Comparison of ENCODE assay signal across 2 cellular contexts in genomic region chr9:135216666-135217431, GRCh38.
TF ChIP-seq lines count a peak whose summit lies in the region.

No MANE protein-coding gene starts in this region.

TF ChIP-seq in HEK293, 187 proteins besides CTCF, POLR2A, EP300 and RAD21 (continued from another document and continues in another):
- TF ChIP-seq ZNF518A (tag by site-specific recombination; conservative IDR thresholded peaks at IDR 0.05; ENCODE audit: low read depth) (no peak), TRIM28 (IDR thresholded peaks at IDR 0.05; ENCODE audit: borderline replicate concordance, low read length) (peak; percentile 14; the same call in 1 of the 2 replicates), ZNF146 (tag by site-specific recombination; IDR thresholded peaks at IDR 0.05) (no peak), ZBTB17 (tag by site-specific recombination; IDR thresholded peaks at IDR 0.05) (peak; percentile 39; the same call in 1 of the 2 replicates), SETDB1 (IDR thresholded peaks at IDR 0.05; ENCODE audit: insufficient read length, low read length) (peak; percentile 78), ZNF121 (tag by site-specific recombination; IDR thresholded peaks at IDR 0.05) (no peak), BCL11B (tag by site-specific recombination; IDR thresholded peaks at IDR 0.05; ENCODE audit: low read depth) (no peak), ZNF335 (tag by site-specific recombination; conservative IDR thresholded peaks at IDR 0.05) (0 out of 2 replicates have a peak, but pooled peaks have one; percentile 14), GFI1B (tag by site-specific recombination; IDR thresholded peaks at IDR 0.05) (no peak), KLF17 (tag by site-specific recombination; IDR thresholded peaks at IDR 0.05) (peak; percentile 56; the same call in 1 of the 2 replicates), EGR2 (tag by site-specific recombination; IDR thresholded peaks at IDR 0.05; ENCODE audit: low read depth) (no peak), ZNF629 (tag by site-specific recombination; IDR thresholded peaks at IDR 0.05) (0 out of 2 replicates have a peak, but pooled peaks have one; percentile 20), BCL11A (tag by site-specific recombination; IDR thresholded peaks at IDR 0.05; ENCODE audit: low read depth) (no peak), YY2 (tag by site-specific recombination; IDR thresholded peaks at IDR 0.05) (no peak), ZNF433 (tag by site-specific recombination; IDR thresholded peaks at IDR 0.05; ENCODE audit: low read depth) (no peak), ZNF624 (tag by site-specific recombination; IDR thresholded peaks at IDR 0.05) (no peak), ZNF664 (tag by site-specific recombination; IDR thresholded peaks at IDR 0.05) (no peak), GLIS1 (tag by site-specific recombination; IDR thresholded peaks at IDR 0.05) (peak; percentile 72)
- TF ChIP-seq, protein P1, sequence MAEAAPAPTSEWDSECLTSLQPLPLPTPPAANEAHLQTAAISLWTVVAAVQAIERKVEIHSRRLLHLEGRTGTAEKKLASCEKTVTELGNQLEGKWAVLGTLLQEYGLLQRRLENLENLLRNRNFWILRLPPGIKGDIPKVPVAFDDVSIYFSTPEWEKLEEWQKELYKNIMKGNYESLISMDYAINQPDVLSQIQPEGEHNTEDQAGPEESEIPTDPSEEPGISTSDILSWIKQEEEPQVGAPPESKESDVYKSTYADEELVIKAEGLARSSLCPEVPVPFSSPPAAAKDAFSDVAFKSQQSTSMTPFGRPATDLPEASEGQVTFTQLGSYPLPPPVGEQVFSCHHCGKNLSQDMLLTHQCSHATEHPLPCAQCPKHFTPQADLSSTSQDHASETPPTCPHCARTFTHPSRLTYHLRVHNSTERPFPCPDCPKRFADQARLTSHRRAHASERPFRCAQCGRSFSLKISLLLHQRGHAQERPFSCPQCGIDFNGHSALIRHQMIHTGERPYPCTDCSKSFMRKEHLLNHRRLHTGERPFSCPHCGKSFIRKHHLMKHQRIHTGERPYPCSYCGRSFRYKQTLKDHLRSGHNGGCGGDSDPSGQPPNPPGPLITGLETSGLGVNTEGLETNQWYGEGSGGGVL (tag by site-specific recombination; IDR thresholded peaks at IDR 0.05): no peak

TF ChIP-seq in WTC11, 78 proteins besides CTCF, POLR2A, EP300 and RAD21 (continued from another document):
- TF ChIP-seq MLX (CRISPR knock-in tag; IDR thresholded peaks at IDR 0.05): no peak
- no peak for TF ChIP-seq TEAD4 (CRISPR knock-in tag; IDR thresholded peaks at IDR 0.05)
- no peak for TF ChIP-seq E2F1 (CRISPR knock-in tag; IDR thresholded peaks at IDR 0.05)
